ENCODE assay signal across 1 cellular context in genomic region chr4:158871050-158871724, GRCh38.
TF ChIP-seq lines count a peak whose summit lies in the region.

No MANE protein-coding gene starts in this region.

TF ChIP-seq in IMR-90, 13 proteins besides CTCF, POLR2A, EP300 and RAD21:
- TF ChIP-seq CEBPB (IDR thresholded peaks at IDR 0.05; ENCODE audit: low read depth, low read length), result no peak
- TF ChIP-seq USF2 (IDR thresholded peaks at IDR 0.05; ENCODE audit: low read depth, low read length), result no peak
- TF ChIP-seq BHLHE40 (IDR thresholded peaks at IDR 0.05; ENCODE audit: low read depth, low read length), result no peak
- TF ChIP-seq SMC3 (IDR thresholded peaks at IDR 0.05; ENCODE audit: low read depth, low read length), result no peak
- no peak for TF ChIP-seq RCOR1 (IDR thresholded peaks at IDR 0.05; ENCODE audit: insufficient replicate concordance, low read length)
- no peak for TF ChIP-seq MAZ (IDR thresholded peaks at IDR 0.05; ENCODE audit: borderline replicate concordance, low read depth, low read length)
- no peak for TF ChIP-seq MXI1 (IDR thresholded peaks at IDR 0.05; ENCODE audit: borderline replicate concordance, low read depth, low read length)
- TF ChIP-seq NFE2L2 (IDR thresholded peaks at IDR 0.05; ENCODE audit: low read depth, low read length), result no peak
- no peak for TF ChIP-seq MAFK (IDR thresholded peaks at IDR 0.05; ENCODE audit: low read depth, low read length)
- TF ChIP-seq RFX5 (IDR thresholded peaks at IDR 0.05; ENCODE audit: low read depth, low read length), result no peak
- no peak for TF ChIP-seq ELK1 (IDR thresholded peaks at IDR 0.05; ENCODE audit: borderline replicate concordance, low read depth, low read length)
- TF ChIP-seq FOS (IDR thresholded peaks at IDR 0.05; ENCODE audit: low read depth, low read length), result no peak
